Comparison of ENCODE assay signal across 8 cellular contexts in genomic region chr17:7219812-7220592, GRCh38.
DNase-seq lines count a peak whose midpoint lies in the region; ATAC-seq, FAIRE-seq and TF ChIP-seq lines count a peak whose summit lies in the region.

Gene ACADVL (plus strand): TSS chr17:7219938. CDS start chr17:7219985, 47 bp downstream.
Gene DLG4 (minus strand): TSS chr17:7219836.

- H3K27me3 ChIP-seq in layer of hippocampus (ENCODE audit: control insufficient read depth, insufficient read depth, low read length): no peaks in the 10 kb centered on the region

- H3K27ac ChIP-seq in layer of hippocampus (ENCODE audit: low read depth, low read length): peak within 1 kb of the TSS; percentile 95

- peak; percentile 45 for ATAC-seq in HG02623 (IDR thresholded peaks at IDR 0.05; ENCODE audit: unreplicated experiment)
- ATAC-seq in HG03469 (IDR thresholded peaks at IDR 0.05; ENCODE audit: unreplicated experiment): no peak

- CTCF ChIA-PET in GM10248 (lab: Yijun Ruan, JAX): interaction anchor here (0.8 to 3.7 kb wide), 14 partner anchors 9 to 174 kb away, joined by 3 to 31 read pairs (median 4); partner anchors contain the start of genes DVL2 and PHF23

- DNase-seq in GM10248 (ENCODE audit: extremely low spot score) (peak; percentile 91), NCI-H2227 (lab: John Stamatoyannopoulos, UW; ENCODE audit: unreplicated experiment) (peak; percentile 81)
- peak; percentile 72 to 78 for DNase-seq in activated CD4-positive, alpha-beta T cell treated with anti-CD3 and anti-CD28 coated beads for 4 hours
- peak; percentile 55 to 76 for DNase-seq in stimulated activated CD4-positive, alpha-beta T cell treated with anti-CD3 and anti-CD28 coated beads, Interleukin-1b, Interleukin-23, amount 100 ng/mL, for 4 hours (ENCODE audit: low read depth in 2 of 2)

- no peak for TF ChIP-seq CTCF in GM10248 (IDR thresholded peaks at IDR 0.05; ENCODE audit: control extremely low read depth, extremely low read depth, low read depth, missing control alignments)

- FAIRE-seq in colon (lab: Jason Lieb, UNC): peak; percentile 62

- POLR2A ChIA-PET in GM10248 (lab: Yijun Ruan, JAX): interaction anchor here (0.6 to 1.7 kb wide), 3 partner anchors 10 to 466 kb away, joined by 3 to 6 read pairs (median 4); no protein-coding TSS in a partner anchor
